In the genomic region with DNA sequence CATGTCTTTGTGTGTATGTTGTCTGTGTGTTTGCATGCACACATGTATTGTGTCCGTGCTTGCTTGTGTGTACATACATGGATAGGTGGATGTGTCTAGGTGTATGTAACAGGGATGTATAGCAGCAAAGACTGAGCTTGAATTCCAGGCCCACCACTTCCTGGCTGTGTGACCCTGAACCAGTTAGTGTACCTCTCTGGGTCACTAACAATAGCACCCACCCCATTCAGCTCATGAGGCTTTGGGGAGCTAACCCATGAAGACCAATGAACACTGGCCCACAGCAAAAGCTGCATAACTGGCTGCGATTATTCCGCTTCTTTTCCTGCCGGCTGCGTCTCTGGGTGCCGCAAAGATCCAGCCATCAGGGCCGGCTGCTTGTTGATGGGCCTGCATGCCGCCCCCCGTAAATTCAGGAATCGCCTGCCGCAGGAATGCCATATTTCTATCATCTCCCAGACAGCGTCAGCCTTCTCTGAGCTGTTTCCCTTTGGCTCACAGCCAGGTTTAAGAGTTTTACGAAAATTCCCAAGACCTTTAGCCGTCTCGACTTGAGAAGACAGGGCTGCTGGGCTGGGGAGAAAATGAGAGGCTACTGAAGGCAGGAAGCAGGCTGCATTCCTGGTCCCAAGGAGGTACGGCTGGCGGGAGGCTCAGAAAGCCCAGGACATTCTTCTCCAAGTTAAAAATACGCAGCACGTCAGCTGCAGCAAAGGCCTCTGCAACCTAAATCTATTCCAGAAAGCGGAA, we compare ENCODE assay signal across 2 cellular contexts.
TF ChIP-seq lines count a peak whose summit lies in the region.

No MANE protein-coding gene starts in this region.

TF ChIP-seq in H1, 55 proteins besides CTCF, POLR2A, EP300 and RAD21:
- TF ChIP-seq RXRA (IDR thresholded peaks at IDR 0.05; ENCODE audit: insufficient read depth, low read depth, low read length), result 0 out of 2 replicates have a peak, but pooled peaks have one; percentile 15
- TF ChIP-seq POLR2AphosphoS5 (IDR thresholded peaks at IDR 0.05; ENCODE audit: low read depth, low read length), result peak; percentile 96
- no peak for TF ChIP-seq TEAD4 (IDR thresholded peaks at IDR 0.05; ENCODE audit: low read depth, low read length)

TF ChIP-seq in HEK293T, 16 proteins besides CTCF, POLR2A, EP300 and RAD21 (continued from another document):
- TF ChIP-seq FOXM1 (IDR thresholded peaks at IDR 0.05; ENCODE audit: borderline replicate concordance), result no peak
- TF ChIP-seq, protein P1, sequence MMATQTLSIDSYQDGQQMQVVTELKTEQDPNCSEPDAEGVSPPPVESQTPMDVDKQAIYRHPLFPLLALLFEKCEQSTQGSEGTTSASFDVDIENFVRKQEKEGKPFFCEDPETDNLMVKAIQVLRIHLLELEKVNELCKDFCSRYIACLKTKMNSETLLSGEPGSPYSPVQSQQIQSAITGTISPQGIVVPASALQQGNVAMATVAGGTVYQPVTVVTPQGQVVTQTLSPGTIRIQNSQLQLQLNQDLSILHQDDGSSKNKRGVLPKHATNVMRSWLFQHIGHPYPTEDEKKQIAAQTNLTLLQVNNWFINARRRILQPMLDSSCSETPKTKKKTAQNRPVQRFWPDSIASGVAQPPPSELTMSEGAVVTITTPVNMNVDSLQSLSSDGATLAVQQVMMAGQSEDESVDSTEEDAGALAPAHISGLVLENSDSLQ (IDR thresholded peaks at IDR 0.05), result no peak
- TF ChIP-seq BHLHE40 (IDR thresholded peaks at IDR 0.05; ENCODE audit: borderline replicate concordance), result no peak
- TF ChIP-seq ZNF384 (IDR thresholded peaks at IDR 0.05), result no peak
- no peak for TF ChIP-seq CTBP1 (IDR thresholded peaks at IDR 0.05; ENCODE audit: borderline replicate concordance)
- TF ChIP-seq HDGF (IDR thresholded peaks at IDR 0.05; ENCODE audit: borderline replicate concordance), result no peak
- no peak for TF ChIP-seq SUZ12 (IDR thresholded peaks at IDR 0.05)
- TF ChIP-seq ELF4 (IDR thresholded peaks at IDR 0.05), result no peak
- TF ChIP-seq LEF1 (IDR thresholded peaks at IDR 0.05; ENCODE audit: borderline replicate concordance), result no peak
- TF ChIP-seq L3MBTL2 (conservative IDR thresholded peaks at IDR 0.05), result no peak
- TF ChIP-seq ARNT (IDR thresholded peaks at IDR 0.05), result no peak
- TF ChIP-seq FOXK2 (IDR thresholded peaks at IDR 0.05), result no peak
- no peak for TF ChIP-seq FOXA1 (IDR thresholded peaks at IDR 0.05)
